Comparison of ENCODE assay signal across 16 cellular contexts in genomic region chr2:95058466-95058988, GRCh38. TPM values are rescaled to one million over a fixed set of nuclear protein-coding genes. Genes with fewer than 3 reads are reported as not detected.
DNase-seq lines count a peak whose midpoint lies in the region; ATAC-seq and TF ChIP-seq lines count a peak whose summit lies in the region.
"Had no signal": no experiment of that assay in that cellular context is flagged by ENCODE, and none has a peak within 500 bp of the region (broad histone marks: within the 10 kb centered on the region; RNA-seq: fewer than 3 reads in every experiment).

No MANE protein-coding gene starts in this region.

- DNase-seq in activated CD8-positive, alpha-beta memory T cell treated with anti-CD3 and anti-CD28 coated beads, Interleukin-2, amount 10 ng/mL, durations not matched to agents 7 days and 5 days: peak; percentile 31
- no peak for DNase-seq in activated CD8-positive, alpha-beta memory T cell treated with anti-CD3 and anti-CD28 coated beads, Interleukin-2, amount 50 U/mL, for 4 hours
- DNase-seq in Peyer's patch: peak in 2 of 3 donors; percentile 24 to 41
- peak; percentile 22 for DNase-seq in stomach
- no peak for DNase-seq in HAP-1 (ENCODE audit: low spot score in 2 of 2)
- DNase-seq in OCI-LY7 (ENCODE audit: low spot score): no peak
- DNase-seq in C1 segment of cervical spinal cord (lab: John Stamatoyannopoulos, UW): no peak
- DNase-seq: NCI-H187 treated with DMSO at 0.1 percent for 48 hours, NCI-H526, PC-3 had no signal

- intact Hi-C loops in stomach (cut with DNase I; ENCODE audit: low total_unique reads) (no loop called here), OCI-LY7 (cut with micrococcal nuclease; ENCODE audit: unreplicated experiment) (no loop called here)

- TF ChIP-seq EP300 in gastroesophageal sphincter (IDR thresholded peaks at IDR 0.05) (no peak), stomach (IDR thresholded peaks at IDR 0.05) (no peak)

- H3K9me2 ChIP-seq in OCI-LY7 (ENCODE audit: insufficient read depth, low read length): no peaks in the 10 kb centered on the region

- WGBS in gastroesophageal sphincter (ENCODE audit: low coverage in 1 of 2), 2 donors: 77 to 89% methylated on average over 3 to 8 of the region's 9 CpGs
- 57 to 68% (median 63%) methylated on average over 9 of the region's 9 CpGs for WGBS in stomach, 5 donors

- no peak overlapping the region for H3K4me3 Mint-ChIP-seq in activated CD8-positive, alpha-beta memory T cell treated with anti-CD3 and anti-CD28 coated beads, Interleukin-2, amount 10 ng/mL, durations not matched to agents 7 days and 5 days

- peaks cover 44% of the 10 kb centered on the region for H3K4me1 Mint-ChIP-seq in activated CD8-positive, alpha-beta memory T cell treated with anti-CD3 and anti-CD28 coated beads, Interleukin-2, amount 10 ng/mL, durations not matched to agents 7 days and 5 days

- CTCF ChIA-PET in activated CD8-positive, alpha-beta memory T cell treated with anti-CD3 and anti-CD28 coated beads, Interleukin-2, amount 10 ng/mL, durations not matched to agents 7 days and 5 days (lab: Charles Lee): interaction anchor here (1.3 to 9.4 kb wide), 2 partner anchors 10 to 19 kb away, joined by 4 to 77 read pairs; no protein-coding TSS in a partner anchor
- CTCF ChIA-PET in OCI-LY7 (lab: Charles Lee; ENCODE audit: unreplicated experiment): no interaction called here

- no peak overlapping the region for H2AFZ ChIP-seq in OCI-LY7 (ENCODE audit: low read length)

- H3K27ac ChIP-seq in Peyer's patch (no peak overlapping the region), gastroesophageal sphincter (peak overlapping the region in 3 of 4 donors; percentile 3 to 66 (median 57)), stomach (peak overlapping the region in 1 of 5 donors; percentile 64), OCI-LY7 (ENCODE audit: low read depth, low read length, poor library complexity, severe bottlenecking) (no peak overlapping the region)
- H3K27ac ChIP-seq: thoracic aorta had no signal

- H3K9me3 ChIP-seq in Peyer's patch (no peaks in the 10 kb centered on the region), gastroesophageal sphincter (no peaks in the 10 kb centered on the region), stomach (no peaks in the 10 kb centered on the region), HAP-1 (no peaks in the 10 kb centered on the region), OCI-LY7 (ENCODE audit: low read length) (no peaks in the 10 kb centered on the region)
- H3K9me3 ChIP-seq: thoracic aorta had no signal

- no peaks in the 10 kb centered on the region for H3K27me3 Mint-ChIP-seq in activated CD8-positive, alpha-beta memory T cell treated with anti-CD3 and anti-CD28 coated beads, Interleukin-2, amount 10 ng/mL, durations not matched to agents 7 days and 5 days

- H3K9me3 Mint-ChIP-seq in activated CD8-positive, alpha-beta memory T cell treated with anti-CD3 and anti-CD28 coated beads, Interleukin-2, amount 10 ng/mL, durations not matched to agents 7 days and 5 days (ENCODE audit: low read depth): no peaks in the 10 kb centered on the region

- no peaks in the 10 kb centered on the region for H3K36me3 ChIP-seq in Peyer's patch
- no peaks in the 10 kb centered on the region for H3K36me3 ChIP-seq in gastroesophageal sphincter
- no peaks in the 10 kb centered on the region for H3K36me3 ChIP-seq in stomach
- no peaks in the 10 kb centered on the region for H3K36me3 ChIP-seq in HAP-1 (replicated peaks)
- H3K36me3 ChIP-seq in OCI-LY7 (ENCODE audit: insufficient read depth, low read length): no peaks in the 10 kb centered on the region
- H3K36me3 ChIP-seq: thoracic aorta had no signal

- no peak for TF ChIP-seq CTCF in Peyer's patch (IDR thresholded peaks at IDR 0.05)
- TF ChIP-seq CTCF in gastroesophageal sphincter (IDR thresholded peaks at IDR 0.05): no peak
- no peak for TF ChIP-seq CTCF in stomach (IDR thresholded peaks at IDR 0.05)
- TF ChIP-seq CTCF in OCI-LY7 (conservative IDR thresholded peaks at IDR 0.05; ENCODE audit: low read length): no peak

- ATAC-seq in activated CD8-positive, alpha-beta memory T cell treated with anti-CD3 and anti-CD28 coated beads, Interleukin-2, amount 10 ng/mL, durations not matched to agents 7 days and 5 days: no peak
- ATAC-seq in gastroesophageal sphincter: no peak
- ATAC-seq: PC-3 had no signal

- H3K4me3 ChIP-seq in Peyer's patch: no peak overlapping the region
- no peak overlapping the region for H3K4me3 ChIP-seq in gastroesophageal sphincter
- H3K4me3 ChIP-seq in stomach: no peak overlapping the region
- H3K4me3 ChIP-seq in HAP-1: no peak overlapping the region
- H3K4me3 ChIP-seq in OCI-LY7 (ENCODE audit: low read depth, low read length, poor library complexity, severe bottlenecking): no peak overlapping the region
- H3K4me3 ChIP-seq: thoracic aorta had no signal

- H3K27ac Mint-ChIP-seq in activated CD8-positive, alpha-beta memory T cell treated with anti-CD3 and anti-CD28 coated beads, Interleukin-2, amount 10 ng/mL, durations not matched to agents 7 days and 5 days: no peak overlapping the region

- H3K4me1 ChIP-seq in Peyer's patch (no peaks in the 10 kb centered on the region), gastroesophageal sphincter (no peaks in the 10 kb centered on the region), stomach (peaks cover 0 to 24% (median 13%) of the 10 kb centered on the region in 4 donors), HAP-1 (no peaks in the 10 kb centered on the region), OCI-LY7 (ENCODE audit: insufficient read depth, low read length, poor library complexity, severe bottlenecking) (no peaks in the 10 kb centered on the region)

- no peak overlapping the region for H3K4me2 ChIP-seq in OCI-LY7 (ENCODE audit: low read length)

- in situ Hi-C loops in HAP-1 (cut with MboI; ENCODE audit: low sequenced_read_pairs): no loop called here

- peaks cover 6% of the 10 kb centered on the region for H3K36me3 Mint-ChIP-seq in activated CD8-positive, alpha-beta memory T cell treated with anti-CD3 and anti-CD28 coated beads, Interleukin-2, amount 10 ng/mL, durations not matched to agents 7 days and 5 days

- no peaks in the 10 kb centered on the region for H3K79me2 ChIP-seq in OCI-LY7 (ENCODE audit: insufficient read depth, low read depth, low read length)

- no peaks in the 10 kb centered on the region for H3K27me3 ChIP-seq in Peyer's patch
- peaks cover 53% of the 10 kb centered on the region for H3K27me3 ChIP-seq in gastroesophageal sphincter
- peaks cover 0 to 39% (median 0%) of the 10 kb centered on the region in 3 donors for H3K27me3 ChIP-seq in stomach
- no peaks in the 10 kb centered on the region for H3K27me3 ChIP-seq in HAP-1 (ENCODE audit: low read depth)

- H4K20me1 ChIP-seq in OCI-LY7 (ENCODE audit: insufficient read depth, low read length): no peaks in the 10 kb centered on the region

- BruUV-seq in OCI-LY7 (replicated peaks; lab: Mats Ljungman, UMichigan): no TSS peak

- TF ChIP-seq POLR2A in Peyer's patch (IDR thresholded peaks at IDR 0.05): no peak
- TF ChIP-seq POLR2A in gastroesophageal sphincter (IDR thresholded peaks at IDR 0.05): no peak
- TF ChIP-seq POLR2A in stomach (IDR thresholded peaks at IDR 0.05): no peak

- POLR2A ChIA-PET in OCI-LY7 (lab: Charles Lee): no interaction called here

RNA-seq across cellular contexts. Expression of gene MAL, which starts 33.0 kb away (rescaled TPM):
- total RNA-seq in activated CD8-positive, alpha-beta memory T cell treated with anti-CD3 and anti-CD28 coated beads, Interleukin-2, amount 10 ng/mL, durations not matched to agents 7 days and 5 days: 100 to 1,000 TPM in 1 of 2 experiments, 10 to 100 TPM in 1; 54.6 to 178 TPM
- total RNA-seq in Peyer's patch (1 to 10 TPM in 1 of 4 donors, not detected in 3; 1.2 TPM), gastroesophageal sphincter (10 to 100 TPM; 21.3 to 39.8 (median 32.0) TPM), stomach (10 to 100 TPM in 3 of 5 donors, 1 to 10 TPM in 2; 3.2 to 95.5 (median 15.8) TPM), OCI-LY7 (2022) (not detected in 2 replicates)
- 100 to 1,000 TPM in 1 of 3 donors, 10 to 100 TPM in 2; 14.8 to 198 (median 67.2) TPM for polyA plus RNA-seq in stomach
- not detected in 2 replicates for total RNA-seq in OCI-LY7 (2014; rRNA removed; shearing (Covaris generic))
- total RNA-seq: dermis microvascular lymphatic vessel endothelial cell, HT-29, liver, MCF 10A, thoracic aorta had no signal

Comparison
In these comparisons a context has a peak if more than half of its experiments do, and no peak if none do; other contexts are left out.
1. DNase-seq: peak in activated CD8-positive, alpha-beta memory T cell treated with anti-CD3 and anti-CD28 coated beads, Interleukin-2, amount 10 ng/mL, durations not matched to agents 7 days and 5 days (single experiment), Peyer's patch (2 of 3) and stomach (single experiment); none in activated CD8-positive, alpha-beta memory T cell treated with anti-CD3 and anti-CD28 coated beads, Interleukin-2, amount 50 U/mL, for 4 hours (single experiment), HAP-1 (0 of 2), OCI-LY7 (single experiment) and C1 segment of cervical spinal cord (0 of 14).
2. H3K27ac ChIP-seq: peak in gastroesophageal sphincter (3 of 4); none in Peyer's patch (0 of 4) and OCI-LY7 (single experiment).